ENCODE assay signal across 17 cellular contexts in genomic region chr1:62228883-62229187, GRCh38. TPM values are rescaled to one million over a fixed set of nuclear protein-coding genes. Genes with fewer than 3 reads are reported as not detected.
"Had no signal": no experiment of that assay in that cellular context is flagged by ENCODE, and none has a peak within 500 bp of the region (broad histone marks: within the 10 kb centered on the region; RNA-seq: fewer than 3 reads in every experiment).

No MANE protein-coding gene starts in this region.

- H3K27ac Mint-ChIP-seq: activated CD8-positive, alpha-beta T cell treated with anti-CD3 and anti-CD28 coated beads for 36 hours; activated naive CD8-positive, alpha-beta T cell treated with anti-CD3 and anti-CD28 coated beads for 36 hours; activated T-cell treated with anti-CD3 and anti-CD28 coated beads, Interleukin-2, amount 50 U/mL, for 72 hours had no signal

- FAIRE-seq: pancreas had no signal

- H3K27ac ChIP-seq: breast epithelium, dorsolateral prefrontal cortex, esophagus squamous epithelium, pancreas, uterus had no signal

- H3K9me3 Mint-ChIP-seq: activated CD8-positive, alpha-beta T cell treated with anti-CD3 and anti-CD28 coated beads for 36 hours; activated naive CD8-positive, alpha-beta T cell treated with anti-CD3 and anti-CD28 coated beads for 36 hours; activated T-cell treated with anti-CD3 and anti-CD28 coated beads, Interleukin-2, amount 50 U/mL, for 72 hours had no signal

- H3K27me3 ChIP-seq: breast epithelium, pancreas, uterus had no signal

- H3K27me3 Mint-ChIP-seq: activated naive CD8-positive, alpha-beta T cell treated with anti-CD3 and anti-CD28 coated beads for 36 hours had no signal

- H3K4me1 ChIP-seq: breast epithelium, pancreas, uterus had no signal

- H3K4me2 ChIP-seq: smooth muscle cell had no signal

- ATAC-seq: activated CD8-positive, alpha-beta T cell treated with anti-CD3 and anti-CD28 coated beads for 36 hours; activated T-cell treated with anti-CD3 and anti-CD28 coated beads, Interleukin-2, amount 50 U/mL, for 72 hours; pancreas had no signal

- H3K4me1 Mint-ChIP-seq: activated naive CD8-positive, alpha-beta T cell treated with anti-CD3 and anti-CD28 coated beads for 36 hours had no signal

- H3K36me3 ChIP-seq: breast epithelium, esophagus squamous epithelium, pancreas, uterus had no signal

- H3K36me3 Mint-ChIP-seq: activated naive CD8-positive, alpha-beta T cell treated with anti-CD3 and anti-CD28 coated beads for 36 hours had no signal

- DNase-seq: activated CD8-positive, alpha-beta memory T cell treated with anti-CD3 and anti-CD28 coated beads, Interleukin-2, amount 50 U/mL, for 4 hours; activated CD8-positive, alpha-beta T cell treated with anti-CD3 and anti-CD28 coated beads for 36 hours; activated gamma-delta T cell treated with Interleukin-2 at 50 U/mL for 16 hours; activated naive CD8-positive, alpha-beta T cell treated with anti-CD3 and anti-CD28 coated beads for 36 hours; activated T-cell treated with anti-CD3 and anti-CD28 coated beads, Interleukin-2, amount 50 U/mL, for 72 hours; dorsolateral prefrontal cortex; esophagus squamous epithelium; foreskin fibroblast; glutamatergic neuron; pancreas; stimulated activated naive CD4-positive, alpha-beta T cell; substantia nigra; T-helper 9 cell; uterus had no signal

- H3K9me3 ChIP-seq: breast epithelium, esophagus squamous epithelium, pancreas, uterus had no signal

- H3K4me3 ChIP-seq: breast epithelium, dorsolateral prefrontal cortex, esophagus squamous epithelium, pancreas, smooth muscle cell, uterus had no signal

- H3K4me3 Mint-ChIP-seq: activated CD8-positive, alpha-beta T cell treated with anti-CD3 and anti-CD28 coated beads for 36 hours; activated naive CD8-positive, alpha-beta T cell treated with anti-CD3 and anti-CD28 coated beads for 36 hours; activated T-cell treated with anti-CD3 and anti-CD28 coated beads, Interleukin-2, amount 50 U/mL, for 72 hours had no signal

RNA-seq across cellular contexts. Expression of gene L1TD1, which starts 34.2 kb away (rescaled TPM):
- total RNA-seq: activated CD8-positive, alpha-beta T cell treated with anti-CD3 and anti-CD28 coated beads for 36 hours; activated T-cell treated with anti-CD3 and anti-CD28 coated beads, Interleukin-2, amount 50 U/mL, for 72 hours had no signal
- polyA plus RNA-seq: neural cell had no signal
